1 cellular context compared by ENCODE assay signal in the genomic region with DNA sequence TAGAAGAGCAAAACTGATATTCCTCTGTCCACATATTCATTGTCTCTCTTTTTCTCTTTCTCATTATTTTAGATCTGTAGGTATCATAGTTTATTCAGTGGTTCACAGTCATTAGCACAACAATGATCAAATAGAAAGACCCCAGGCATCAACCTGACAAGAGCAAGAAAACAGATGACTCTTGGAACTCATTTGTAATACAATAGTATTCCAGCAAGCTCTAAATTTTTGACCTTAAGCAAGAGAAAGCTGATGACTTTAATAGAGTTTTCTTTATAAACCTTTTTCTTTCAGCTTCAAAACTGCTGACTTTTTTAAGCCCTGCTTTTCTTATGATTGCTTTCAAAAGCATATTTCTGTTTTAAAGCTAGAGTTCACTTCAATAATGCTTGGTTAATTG.
TF ChIP-seq lines count a peak whose summit lies in the region.

No MANE protein-coding gene starts in this region.

TF ChIP-seq in H1, 55 proteins besides CTCF, POLR2A, EP300 and RAD21 (continued from another document):
- peak; percentile 43 for TF ChIP-seq CHD7 (IDR thresholded peaks at IDR 0.05; ENCODE audit: insufficient replicate concordance, low read length)
- no peak for TF ChIP-seq GTF2F1 (IDR thresholded peaks at IDR 0.05; ENCODE audit: borderline replicate concordance, low read depth, low read length)
- TF ChIP-seq TEAD4 (IDR thresholded peaks at IDR 0.05; ENCODE audit: low read depth, low read length), result no peak
- TF ChIP-seq RNF2 (IDR thresholded peaks at IDR 0.05; ENCODE audit: borderline replicate concordance, low read depth, low read length, missing control alignments, poor library complexity, severe bottlenecking), result no peak
